In genomic region chr20:34420975-34421374, GRCh38 we compare ENCODE assay signal across 20 cellular contexts. TPM values are rescaled to one million over a fixed set of nuclear protein-coding genes. Genes with fewer than 3 reads are reported as not detected.
DNase-seq lines count a peak whose midpoint lies in the region; ATAC-seq and TF ChIP-seq lines count a peak whose summit lies in the region.
"Had no signal": no experiment of that assay in that cellular context is flagged by ENCODE, and none has a peak within 500 bp of the region (broad histone marks: within the 10 kb centered on the region; RNA-seq: fewer than 3 reads in every experiment).

No MANE protein-coding gene starts in this region.

- H3F3A ChIP-seq in neural progenitor cell (ENCODE audit: low read depth): no peaks in the 10 kb centered on the region

- H3K27me3 Mint-ChIP-seq in Caco-2 (ENCODE audit: insufficient read depth, unreplicated experiment): no peaks in the 10 kb centered on the region
- H3K27me3 Mint-ChIP-seq in WTC11 (ENCODE audit: low read depth): no peaks in the 10 kb centered on the region
- no peaks in the 10 kb centered on the region for H3K27me3 Mint-ChIP-seq in glutamatergic neuron (ENCODE audit: unreplicated experiment)
- no peaks in the 10 kb centered on the region for H3K27me3 Mint-ChIP-seq in neural progenitor cell (ENCODE audit: insufficient read depth, low read depth)
- H3K27me3 Mint-ChIP-seq: CD8-positive, alpha-beta memory T cell had no signal

- H3K4me1 Mint-ChIP-seq in Caco-2 (ENCODE audit: low read depth, unreplicated experiment): peaks cover 40% of the 10 kb centered on the region
- no peaks in the 10 kb centered on the region for H3K4me1 Mint-ChIP-seq in WTC11
- peaks cover 14% of the 10 kb centered on the region for H3K4me1 Mint-ChIP-seq in glutamatergic neuron (ENCODE audit: low read depth, unreplicated experiment)
- H3K4me1 Mint-ChIP-seq in neural progenitor cell: peaks cover 4% of the 10 kb centered on the region

- no TSS peak for BruUV-seq in Caco-2 (replicated peaks; lab: Mats Ljungman, UMichigan)

- POLR2A ChIA-PET in Caco-2 (lab: Charles Lee) (interaction anchor here (1.2 kb wide), 1 partner anchor 58 kb away, joined by 3 read pairs; the partner anchor contains the start of gene ITCH), WTC11 (lab: Charles Lee) (no interaction called here)

- H3K36me3 Mint-ChIP-seq in Caco-2 (ENCODE audit: insufficient read depth, unreplicated experiment): peaks cover 85% of the 10 kb centered on the region
- peaks cover 42% of the 10 kb centered on the region for H3K36me3 Mint-ChIP-seq in WTC11
- peaks cover 6% of the 10 kb centered on the region for H3K36me3 Mint-ChIP-seq in glutamatergic neuron (ENCODE audit: unreplicated experiment)
- peaks cover 45% of the 10 kb centered on the region for H3K36me3 Mint-ChIP-seq in neural progenitor cell

- no peaks in the 10 kb centered on the region for H3K27me3 ChIP-seq in Caco-2 (replicated peaks; ENCODE audit: control insufficient read depth, insufficient read depth, low read length)
- no peaks in the 10 kb centered on the region for H3K27me3 ChIP-seq in neural progenitor cell

- CTCF ChIA-PET in Caco-2 (lab: Charles Lee) (interaction anchor here (0.5 to 1.0 kb wide), 2 partner anchors 27 to 58 kb away, joined by 4 read pairs; partner anchors contain the start of gene ITCH), WTC11 (lab: Charles Lee) (interaction anchor here (2.1 kb wide), 1 partner anchor 108 kb away, joined by 9 read pairs; no protein-coding TSS in a partner anchor)

- DNase-seq in Caco-2 (peak in 1 of 2 experiments; percentile 36), WTC11 (ENCODE audit: low spot score) (no peak), glutamatergic neuron (no peak), neural progenitor cell (ENCODE audit: low spot score) (no peak), NCI-H345 (lab: John Stamatoyannopoulos, UW) (no peak)
- DNase-seq: C1 segment of cervical spinal cord; CD8-positive, alpha-beta memory T cell; HFFc6; IMR-90; NCI-H1417; NCI-H187; NCI-H2107; NCI-H2227 treated with DMSO at 0.1 percent for 48 hours; NCI-H524 treated with DMSO at 0.1 percent for 48 hours; PC-3; RPMI8226; SHP77 treated with DMSO at 0.1 percent for 48 hours had no signal

- H3K9ac ChIP-seq in neural progenitor cell: no peak overlapping the region

- H3K27ac Mint-ChIP-seq in Caco-2 (ENCODE audit: unreplicated experiment): peak overlapping the region; percentile 17
- H3K27ac Mint-ChIP-seq in WTC11: peak overlapping the region; percentile 25; the same call in 1 of the 2 replicates
- H3K27ac Mint-ChIP-seq in glutamatergic neuron (ENCODE audit: unreplicated experiment): peak overlapping the region; percentile 4
- peak overlapping the region; percentile 21 for H3K27ac Mint-ChIP-seq in neural progenitor cell
- H3K27ac Mint-ChIP-seq: HFFc6 had no signal

- no peak overlapping the region for H3K4me2 ChIP-seq in neural progenitor cell

- peaks cover 9% of the 10 kb centered on the region for H4K20me1 ChIP-seq in neural progenitor cell (ENCODE audit: low read depth)

- peaks cover 8% of the 10 kb centered on the region; the same call in 1 of the 2 replicates for H3K36me3 ChIP-seq in Caco-2 (ENCODE audit: control insufficient read depth, insufficient read depth, low read length)
- peaks cover 9% of the 10 kb centered on the region for H3K36me3 ChIP-seq in neural progenitor cell

- no peak overlapping the region for H2AFZ ChIP-seq in neural progenitor cell (replicated peaks)

- H3K4me1 ChIP-seq in Caco-2: peaks cover 27% of the 10 kb centered on the region
- no peaks in the 10 kb centered on the region for H3K4me1 ChIP-seq in neural progenitor cell

- ATAC-seq in WTC11 (no peak), HG03378 (IDR thresholded peaks at IDR 0.05; ENCODE audit: unreplicated experiment) (no peak), HG03097 (IDR thresholded peaks at IDR 0.05; ENCODE audit: low FRiP score, unreplicated experiment) (no peak)

- peaks cover 6% of the 10 kb centered on the region for H3K79me2 ChIP-seq in neural progenitor cell (ENCODE audit: low read depth)

- H3K27ac ChIP-seq in neural progenitor cell: no peak overlapping the region
- H3K27ac ChIP-seq: HL-60 had no signal

- H3K9me3 Mint-ChIP-seq in Caco-2 (ENCODE audit: unreplicated experiment) (no peaks in the 10 kb centered on the region), WTC11 (no peaks in the 10 kb centered on the region), glutamatergic neuron (ENCODE audit: unreplicated experiment) (no peaks in the 10 kb centered on the region), neural progenitor cell (no peaks in the 10 kb centered on the region)
- H3K9me3 Mint-ChIP-seq: CD8-positive, alpha-beta memory T cell; HFFc6 had no signal

- no peaks in the 10 kb centered on the region for H3K9me3 ChIP-seq in Caco-2
- H3K9me3 ChIP-seq in neural progenitor cell (ENCODE audit: low read depth): no peaks in the 10 kb centered on the region

- intact Hi-C loops in Caco-2 (cut with micrococcal nuclease; ENCODE audit: unreplicated experiment): no loop called here

- TF ChIP-seq CTCF in Caco-2 (IDR thresholded peaks at IDR 0.05; ENCODE audit: insufficient read depth in 1 of 2, low read depth in 1 of 2, low read length in 1 of 2, severe bottlenecking in 1 of 2, unreplicated experiment in 1 of 2) (no peak), WTC11 (IDR thresholded peaks at IDR 0.05) (no peak), glutamatergic neuron (IDR thresholded peaks at IDR 0.05; ENCODE audit: partially characterized antibody, unreplicated experiment) (no peak), neural progenitor cell (IDR thresholded peaks at IDR 0.05) (no peak)

- H3K4me3 Mint-ChIP-seq in Caco-2 (ENCODE audit: unreplicated experiment) (no peak overlapping the region), WTC11 (no peak overlapping the region), glutamatergic neuron (ENCODE audit: unreplicated experiment) (no peak overlapping the region), neural progenitor cell (no peak overlapping the region)
- H3K4me3 Mint-ChIP-seq: CD8-positive, alpha-beta memory T cell; HFFc6 had no signal

- H3K4me3 ChIP-seq in Caco-2 (ENCODE audit: low read depth, low read length) (no peak overlapping the region), neural progenitor cell (no peak overlapping the region)

TF ChIP-seq in WTC11, 78 proteins besides CTCF, POLR2A, EP300 and RAD21:
- TF ChIP-seq SP1 (CRISPR knock-in tag; conservative IDR thresholded peaks at IDR 0.05) (no peak), ELF4 (CRISPR knock-in tag; IDR thresholded peaks at IDR 0.05; ENCODE audit: low read depth) (no peak), NFATC4 (CRISPR knock-in tag; IDR thresholded peaks at IDR 0.05) (no peak), STAT6 (CRISPR knock-in tag; conservative IDR thresholded peaks at IDR 0.05; ENCODE audit: low read depth) (no peak), RORB (CRISPR knock-in tag; IDR thresholded peaks at IDR 0.05) (no peak), JUN (CRISPR knock-in tag; IDR thresholded peaks at IDR 0.05) (no peak), CREM (CRISPR knock-in tag; IDR thresholded peaks at IDR 0.05) (no peak), ZNF121 (CRISPR knock-in tag; IDR thresholded peaks at IDR 0.05) (no peak)

RNA-seq across cellular contexts. Expression of gene ITCH, which starts 57.9 kb away (rescaled TPM):
- total RNA-seq in Caco-2 (2022) (135 and 138 TPM in 2 replicates), WTC11 (2021) (35.8 to 43.4 TPM (median 36.4 TPM) in 3 replicates), glutamatergic neuron (ENCODE audit: unreplicated experiment) (59.4 TPM), neural progenitor cell (ENCODE audit: low replicate concordance) (47.4 and 55.2 TPM in 2 replicates)
